ENCODE assay signal across 27 cellular contexts in the genomic region with DNA sequence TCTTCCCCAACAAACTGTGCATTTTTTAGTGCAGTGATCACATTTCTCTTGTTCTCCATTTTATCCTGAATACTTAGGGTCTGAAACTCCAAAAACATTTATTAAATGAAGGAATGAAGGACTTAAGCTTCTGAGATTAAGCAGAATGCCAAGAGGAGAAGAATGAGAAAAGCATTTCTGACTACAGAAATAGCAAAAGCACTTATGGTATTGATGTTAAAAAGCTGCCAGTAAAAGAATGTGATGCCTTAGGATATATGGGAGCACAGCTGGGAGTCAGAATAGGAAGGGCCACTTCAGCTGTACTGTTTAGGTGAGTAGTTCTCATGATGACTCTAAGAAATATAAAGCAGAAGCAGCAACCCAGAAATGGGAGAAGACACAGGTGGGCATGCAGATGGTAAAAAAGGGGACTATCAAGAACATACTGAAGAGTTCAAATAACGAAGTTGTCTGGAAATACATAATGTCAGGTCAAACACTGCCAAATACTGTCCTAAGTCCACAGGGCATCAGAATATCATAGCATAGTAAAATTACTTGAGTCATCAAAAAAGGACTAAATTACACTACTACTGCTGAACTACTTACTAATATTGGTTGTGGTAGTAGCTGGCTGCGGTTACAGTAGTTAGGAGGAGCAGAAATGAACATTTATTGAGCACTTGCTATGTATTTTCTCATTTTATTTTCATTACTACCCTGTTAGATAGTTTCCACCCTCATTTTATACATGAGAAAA.
"Had no signal": no experiment of that assay in that cellular context is flagged by ENCODE, and none has a peak within 500 bp of the region (broad histone marks: within the 10 kb centered on the region; RNA-seq: fewer than 3 reads in every experiment).

No MANE protein-coding gene starts in this region.

- H3K27ac Mint-ChIP-seq: effector memory CD8-positive, alpha-beta T cell; memory B cell; natural killer cell treated with Interleukin-12 subunit alpha and Interleukin-12 subunit beta and Interleukin-15 and Interleukin-18, amount 100 ng/mL, for 72 hours; stimulated activated naive CD8-positive, alpha-beta T cell treated with anti-CD3 and anti-CD28 coated beads, Interleukin-15, amount 100 ng/mL, for 72 hours had no signal

- DNase-seq: effector memory CD8-positive, alpha-beta T cell; gastrocnemius medialis; head of caudate nucleus; left ventricle myocardium superior; mucosa of descending colon; naive B cell; right cardiac atrium; small intestine; stimulated activated CD4-positive, alpha-beta T cell treated with anti-CD3 and anti-CD28 coated beads, Interleukin-15, amount 100 ng/mL, for 24 hours; stimulated activated CD4-positive, alpha-beta T cell treated with anti-CD3 and anti-CD28 coated beads, Interleukin-2, amount 100 ng/mL, for 48 hours; stimulated activated CD8-positive, alpha-beta memory T cell treated with anti-CD3 and anti-CD28 coated beads, Interleukin-4, amount 100 ng/mL, for 48 hours; stimulated activated naive CD4-positive, alpha-beta T cell; stimulated activated naive CD8-positive, alpha-beta T cell treated with anti-CD3 and anti-CD28 coated beads, Interleukin-15, amount 100 ng/mL, for 72 hours; transverse colon; upper lobe of right lung; uterus had no signal

- H3K27me3 ChIP-seq: gastrocnemius medialis, neutrophil, suprapubic skin, transverse colon, upper lobe of right lung, uterus had no signal

- ATAC-seq: effector memory CD8-positive, alpha-beta T cell; gastrocnemius medialis; left ventricle myocardium superior; mucosa of descending colon; natural killer cell treated with Interleukin-12 subunit alpha and Interleukin-12 subunit beta and Interleukin-15 and Interleukin-18, amount 100 ng/mL, for 72 hours; right cardiac atrium; stimulated activated naive CD8-positive, alpha-beta T cell treated with anti-CD3 and anti-CD28 coated beads, Interleukin-15, amount 100 ng/mL, for 72 hours; upper lobe of right lung had no signal

- H3K9ac ChIP-seq: parathyroid adenoma had no signal

- H3K4me3 ChIP-seq: coronary artery, gastrocnemius medialis, lung, mucosa of descending colon, prostate gland, suprapubic skin, transverse colon, upper lobe of right lung, uterus had no signal

- H3K4me1 Mint-ChIP-seq: memory B cell; stimulated activated naive CD8-positive, alpha-beta T cell treated with anti-CD3 and anti-CD28 coated beads, Interleukin-15, amount 100 ng/mL, for 72 hours had no signal

- H3K27ac ChIP-seq: coronary artery, gastrocnemius medialis, neutrophil, parathyroid adenoma, prostate gland, suprapubic skin, transverse colon, upper lobe of right lung, uterus had no signal

- H2AFZ ChIP-seq: parathyroid adenoma had no signal

- H3K9me3 ChIP-seq: gastrocnemius medialis, prostate gland, suprapubic skin, uterus had no signal

- FAIRE-seq: endometrium, keratinocyte, small intestine had no signal

- H3K36me3 ChIP-seq: gastrocnemius medialis, neutrophil, prostate gland, suprapubic skin, transverse colon, upper lobe of right lung, uterus had no signal

- H3K27me3 Mint-ChIP-seq: effector memory CD8-positive, alpha-beta T cell; memory B cell; naive B cell; natural killer cell treated with Interleukin-12 subunit alpha and Interleukin-12 subunit beta and Interleukin-15 and Interleukin-18, amount 100 ng/mL, for 72 hours; stimulated activated naive CD8-positive, alpha-beta T cell treated with anti-CD3 and anti-CD28 coated beads, Interleukin-15, amount 100 ng/mL, for 72 hours had no signal

- H3K4me3 Mint-ChIP-seq: effector memory CD8-positive, alpha-beta T cell; memory B cell; natural killer cell treated with Interleukin-12 subunit alpha and Interleukin-12 subunit beta and Interleukin-15 and Interleukin-18, amount 100 ng/mL, for 72 hours; neural crest cell; stimulated activated naive CD8-positive, alpha-beta T cell treated with anti-CD3 and anti-CD28 coated beads, Interleukin-15, amount 100 ng/mL, for 72 hours had no signal

- H3K4me1 ChIP-seq: gastrocnemius medialis, parathyroid adenoma, prostate gland, suprapubic skin, upper lobe of right lung, uterus had no signal
